Comparison of ENCODE assay signal across 16 cellular contexts in genomic region chr1:15156807-15157380, GRCh38. TPM values are rescaled to one million over a fixed set of nuclear protein-coding genes. Genes with fewer than 3 reads are reported as not detected.
DNase-seq lines count a peak whose midpoint lies in the region; ATAC-seq and TF ChIP-seq lines count a peak whose summit lies in the region.
"Had no signal": no experiment of that assay in that cellular context is flagged by ENCODE, and none has a peak within 500 bp of the region (broad histone marks: within the 10 kb centered on the region; RNA-seq: fewer than 3 reads in every experiment).

No MANE protein-coding gene starts in this region.

- H3K79me2 ChIP-seq in DND-41 (ENCODE audit: insufficient read depth, low read length) (no peaks in the 10 kb centered on the region), KMS-11 (ENCODE audit: insufficient read depth, low read depth) (no peaks in the 10 kb centered on the region), PC-9 (ENCODE audit: low read depth) (peaks cover 32% of the 10 kb centered on the region)
- H3K79me2 ChIP-seq: parathyroid adenoma had no signal

- H3K27ac ChIP-seq in DND-41 (ENCODE audit: low read length) (peak overlapping the region; percentile 45; the same call in 1 of the 2 replicates), KMS-11 (peak overlapping the region; percentile 67), PC-9 (no peak overlapping the region)
- H3K27ac ChIP-seq: parathyroid adenoma had no signal

- H3K27me3 ChIP-seq in DND-41 (ENCODE audit: insufficient read depth, low read length, poor library complexity): peaks cover 18% of the 10 kb centered on the region
- no peaks in the 10 kb centered on the region for H3K27me3 ChIP-seq in KMS-11 (ENCODE audit: insufficient read depth, low read depth)
- no peaks in the 10 kb centered on the region for H3K27me3 ChIP-seq in PC-9 (ENCODE audit: insufficient read depth, low read depth)

- H3K4me1 ChIP-seq in DND-41 (ENCODE audit: insufficient read depth, low read length) (peaks cover 19% of the 10 kb centered on the region), KMS-11 (ENCODE audit: low read depth, poor library complexity, severe bottlenecking) (peaks cover 63% of the 10 kb centered on the region), PC-9 (replicated peaks; ENCODE audit: insufficient read depth) (peaks cover 17% of the 10 kb centered on the region)
- H3K4me1 ChIP-seq: parathyroid adenoma had no signal

- CTCF ChIA-PET in PC-9 (lab: Charles Lee): interaction anchor here (0.6 kb wide), 2 partner anchors 12 to 1206 kb away, joined by 3 to 7 read pairs; no protein-coding TSS in a partner anchor

- H4K20me1 ChIP-seq in DND-41 (ENCODE audit: insufficient read depth, low read length): no peaks in the 10 kb centered on the region
- H4K20me1 ChIP-seq in KMS-11 (ENCODE audit: insufficient read depth): no peaks in the 10 kb centered on the region
- no peaks in the 10 kb centered on the region for H4K20me1 ChIP-seq in PC-9 (ENCODE audit: insufficient read depth)

- TF ChIP-seq CTCF in DND-41 (IDR thresholded peaks at IDR 0.05; ENCODE audit: borderline replicate concordance, extremely low read depth, low read length, poor library complexity, severe bottlenecking) (no peak), KMS-11 (conservative IDR thresholded peaks at IDR 0.05; ENCODE audit: low read depth, low read length) (no peak), PC-9 (conservative IDR thresholded peaks at IDR 0.05) (no peak), GM20000 (IDR thresholded peaks at IDR 0.05; ENCODE audit: extremely low read depth, missing control alignments) (no peak)

- H3K9me3 Mint-ChIP-seq in dendritic cell treated with granulocyte-macrophage colony-stimulating factor and Interleukin-4, amounts not matched to agents 40 ng/mL and 50 ng/mL, for 4 days: no peaks in the 10 kb centered on the region

- H3K4me1 Mint-ChIP-seq in dendritic cell treated with granulocyte-macrophage colony-stimulating factor and Interleukin-4, amounts not matched to agents 40 ng/mL and 50 ng/mL, for 4 days (ENCODE audit: low read depth): peaks cover 78% of the 10 kb centered on the region

- no peak for DNase-seq in DND-41
- DNase-seq in posterior vena cava (ENCODE audit: low spot score): peak; percentile 41
- DNase-seq in PC-9: no peak
- no peak for DNase-seq in GM20000 (ENCODE audit: low spot score)
- DNase-seq: activated CD4-positive, alpha-beta T cell treated with anti-CD3 and anti-CD28 coated beads for 1 hour; cortex of kidney; DMS153; gastrocnemius medialis; left cardiac atrium; stimulated activated CD4-positive, alpha-beta T cell treated with anti-CD3 and anti-CD28 coated beads, Interleukin-2, amount 100 ng/mL, for 24 hours; stimulated activated naive CD4-positive, alpha-beta T cell had no signal

- H3K4me2 ChIP-seq in DND-41 (ENCODE audit: insufficient read depth, low read length) (peak overlapping the region; percentile 53), KMS-11 (peak overlapping the region; percentile 79), PC-9 (no peak overlapping the region)

- peak overlapping the region; percentile 34 for H3K27ac Mint-ChIP-seq in dendritic cell treated with granulocyte-macrophage colony-stimulating factor and Interleukin-4, amounts not matched to agents 40 ng/mL and 50 ng/mL, for 4 days
- H3K27ac Mint-ChIP-seq: activated naive CD8-positive, alpha-beta T cell had no signal

- H3K9me2 ChIP-seq in PC-9 (ENCODE audit: insufficient read depth): no peaks in the 10 kb centered on the region

- no TSS peak for BruUV-seq in PC-9 (replicated peaks; lab: Mats Ljungman, UMichigan)

- POLR2A ChIA-PET in PC-9 (lab: Charles Lee; ENCODE audit: unreplicated experiment): no interaction called here

- peak overlapping the region; percentile 24 for H3K4me3 Mint-ChIP-seq in dendritic cell treated with granulocyte-macrophage colony-stimulating factor and Interleukin-4, amounts not matched to agents 40 ng/mL and 50 ng/mL, for 4 days

- H3K9me3 ChIP-seq in DND-41 (ENCODE audit: insufficient read depth, low read length, severe bottlenecking) (no peaks in the 10 kb centered on the region), PC-9 (ENCODE audit: insufficient read depth, low read depth) (no peaks in the 10 kb centered on the region)
- H3K9me3 ChIP-seq: gastrocnemius medialis had no signal

- H3K9ac ChIP-seq in DND-41 (ENCODE audit: low read depth, low read length): no peak overlapping the region; the same call in 1 of the 2 replicates
- peak overlapping the region; percentile 23; the same call in 1 of the 2 replicates for H3K9ac ChIP-seq in KMS-11
- H3K9ac ChIP-seq: parathyroid adenoma had no signal

- intact Hi-C loops in dendritic cell treated with granulocyte-macrophage colony-stimulating factor and Interleukin-4, amounts not matched to agents 40 ng/mL and 50 ng/mL, for 4 days (cut with micrococcal nuclease): loop anchor here (10.0 kb wide), 1 partner anchor 58 kb away; no protein-coding TSS in a partner anchor
- intact Hi-C loops in posterior vena cava (cut with DNase I): no loop called here
- intact Hi-C loops in PC-9 (cut with micrococcal nuclease; ENCODE audit: unreplicated experiment): loop anchor here (10.0 kb wide), 1 partner anchor 368 kb away; the partner anchor contains the start of genes CASP9 and DNAJC16

- peaks cover 12% of the 10 kb centered on the region; the same call in 1 of the 2 replicates for H3F3A ChIP-seq in PC-9 (ENCODE audit: insufficient read depth, low read depth)

- ATAC-seq in DND-41 (ENCODE audit: insufficient read depth, low read depth): no peak; the same call in 2 of the 3 replicates
- ATAC-seq in GM21526 (IDR thresholded peaks at IDR 0.05; ENCODE audit: low FRiP score, unreplicated experiment): no peak
- ATAC-seq: gastrocnemius medialis, left cardiac atrium had no signal

- H3K36me3 Mint-ChIP-seq in dendritic cell treated with granulocyte-macrophage colony-stimulating factor and Interleukin-4, amounts not matched to agents 40 ng/mL and 50 ng/mL, for 4 days (ENCODE audit: low read depth): peaks cover 86% of the 10 kb centered on the region
- H3K36me3 Mint-ChIP-seq: activated naive CD8-positive, alpha-beta T cell had no signal

- peak overlapping the region; percentile 71 for H2AFZ ChIP-seq in DND-41 (ENCODE audit: low read depth, low read length)
- peak overlapping the region; percentile 52; the same call in 1 of the 2 replicates for H2AFZ ChIP-seq in KMS-11 (ENCODE audit: low read depth)
- no peak overlapping the region for H2AFZ ChIP-seq in PC-9
- H2AFZ ChIP-seq: parathyroid adenoma had no signal

- peaks cover 1% of the 10 kb centered on the region for H3K27me3 Mint-ChIP-seq in dendritic cell treated with granulocyte-macrophage colony-stimulating factor and Interleukin-4, amounts not matched to agents 40 ng/mL and 50 ng/mL, for 4 days

- H3K36me3 ChIP-seq in DND-41 (ENCODE audit: insufficient read depth, low read length) (no peaks in the 10 kb centered on the region), KMS-11 (ENCODE audit: insufficient read depth) (no peaks in the 10 kb centered on the region), PC-9 (ENCODE audit: low read depth) (no peaks in the 10 kb centered on the region)
- H3K36me3 ChIP-seq: gastrocnemius medialis had no signal

- H3K4me3 ChIP-seq in DND-41 (ENCODE audit: low read depth in 1 of 2, low read length in 2 of 2) (no peak overlapping the region), KMS-11 (IDR thresholded peaks at IDR 0.05; ENCODE audit: insufficient read depth, low read depth, low read length) (peak overlapping the region; percentile 76), PC-9 (no peak overlapping the region)

RNA-seq across cellular contexts. Expression of gene TMEM51, which starts 3.3 kb away (rescaled TPM):
- total RNA-seq in posterior vena cava (1 to 10 TPM; 4.3 to 6.4 TPM), PC-9 (2021) (11.7 and 12.7 TPM in 2 replicates)

Comparison
In these comparisons a context has a peak if more than half of its experiments do, and no peak if none do; other contexts are left out.
1. intact Hi-C loops: an anchor here in dendritic cell treated with granulocyte-macrophage colony-stimulating factor and Interleukin-4, amounts not matched to agents 40 ng/mL and 50 ng/mL, for 4 days (10.0 kb wide) and PC-9 (10.0 kb wide); none called in posterior vena cava.